8 cellular contexts compared by ENCODE assay signal in genomic region chr5:151223447-151224264, GRCh38. TPM values are rescaled to one million over a fixed set of nuclear protein-coding genes. Genes with fewer than 3 reads are reported as not detected.
DNase-seq lines count a peak whose midpoint lies in the region; ATAC-seq and TF ChIP-seq lines count a peak whose summit lies in the region.

Gene CCDC69, minus strand, starts transcription at chr5:151224092. Its CDS starts 122 bp downstream, at chr5:151223970.

- H3K27ac ChIP-seq in OCI-LY3 (ENCODE audit: low read length) = peak within 1 kb of the TSS; percentile 85
- H3K27ac ChIP-seq in naive thymus-derived CD4-positive, alpha-beta T cell (ENCODE audit: low read depth, low read length) = peak within 1 kb of the TSS; percentile 93
- peak within 1 kb of the TSS; percentile 50 to 85 (median 80) for H3K27ac ChIP-seq in thyroid gland

- H3K4me2 ChIP-seq in OCI-LY3 (ENCODE audit: low read length) = peak within 1 kb of the TSS; percentile 99

- H3K9me3 ChIP-seq in OCI-LY3 (ENCODE audit: insufficient read depth, low read length) (no peaks in the 10 kb centered on the region), thyroid gland (no peaks in the 10 kb centered on the region)
- no peaks in the 10 kb centered on the region for H3K9me3 ChIP-seq in naive thymus-derived CD4-positive, alpha-beta T cell (ENCODE audit: control insufficient read depth in 2 of 3, low read length in 3 of 3)

- H4K20me1 ChIP-seq in OCI-LY3 (ENCODE audit: insufficient read depth, low read length) = peaks cover 16% of the 10 kb centered on the region; the same call in 1 of the 2 replicates

- H3K27ac Mint-ChIP-seq in activated T-helper 1 cell treated with anti-CD3 and anti-CD28 coated beads, Interleukin-12 subunit alpha, Interleukin-12 subunit beta, Interleukin-2, Interleukin-4 antibody, amounts not matched to agents 30 ng/mL and 10 ng/mL and 1 ng/mL, durations not matched to agents 14 hours and 24 hours and 36 hours = peak within 1 kb of the TSS; percentile 78
- peak within 1 kb of the TSS; percentile 87 to 98 (median 98) for H3K27ac Mint-ChIP-seq in naive thymus-derived CD4-positive, alpha-beta T cell

- H3K27me3 Mint-ChIP-seq in activated T-helper 1 cell treated with anti-CD3 and anti-CD28 coated beads, Interleukin-12 subunit alpha, Interleukin-12 subunit beta, Interleukin-2, Interleukin-4 antibody, amounts not matched to agents 30 ng/mL and 10 ng/mL and 1 ng/mL, durations not matched to agents 14 hours and 24 hours and 36 hours (ENCODE audit: insufficient read depth) = no peaks in the 10 kb centered on the region
- H3K27me3 Mint-ChIP-seq in naive thymus-derived CD4-positive, alpha-beta T cell = no peaks in the 10 kb centered on the region

- 0 to 2% methylated on average over 29 to 48 of the region's 58 CpGs for WGBS in thyroid gland, 2 donors

- H3K27me3 ChIP-seq in OCI-LY3 (ENCODE audit: low read depth, low read length) = no peaks in the 10 kb centered on the region
- H3K27me3 ChIP-seq in naive thymus-derived CD4-positive, alpha-beta T cell (ENCODE audit: control insufficient read depth in 2 of 2, insufficient read depth in 2 of 2, low read length in 2 of 2) = no peaks in the 10 kb centered on the region
- no peaks in the 10 kb centered on the region for H3K27me3 ChIP-seq in thyroid gland

- peak within 1 kb of the TSS; percentile 77 for H3K4me3 Mint-ChIP-seq in activated T-helper 1 cell treated with anti-CD3 and anti-CD28 coated beads, Interleukin-12 subunit alpha, Interleukin-12 subunit beta, Interleukin-2, Interleukin-4 antibody, amounts not matched to agents 30 ng/mL and 10 ng/mL and 1 ng/mL, durations not matched to agents 14 hours and 24 hours and 36 hours
- H3K4me3 Mint-ChIP-seq in naive thymus-derived CD4-positive, alpha-beta T cell = peak within 1 kb of the TSS; percentile 80 to 97 (median 92)

- TF ChIP-seq CTCF in OCI-LY3 (IDR thresholded peaks at IDR 0.05; ENCODE audit: low read depth, low read length) (no peak), thyroid gland (IDR thresholded peaks at IDR 0.05) (peak in 2 of 6 experiments; percentile 27 to 38)

- peak within 1 kb of the TSS; percentile 99 for H3K9ac ChIP-seq in OCI-LY3 (ENCODE audit: low read length)

- TF ChIP-seq POLR2A in thyroid gland (IDR thresholded peaks at IDR 0.05) = peak in 1 of 2 donors; percentile 71

- H3K4me1 ChIP-seq in OCI-LY3 (ENCODE audit: low read length) (peaks cover 41% of the 10 kb centered on the region), thyroid gland (peaks cover 6% of the 10 kb centered on the region in 2 donors)
- H3K4me1 ChIP-seq in naive thymus-derived CD4-positive, alpha-beta T cell (ENCODE audit: control insufficient read depth in 2 of 2, insufficient read depth in 2 of 2, low read length in 2 of 2) = peaks cover 51 to 56% of the 10 kb centered on the region in 2 donors

- DNase-seq in COR-L47 (lab: John Stamatoyannopoulos, UW) (peak; percentile 15), fibroblast of peridontal ligament (ENCODE audit: extremely low read depth) (peak; percentile 54), thyroid gland (peak; percentile 72 to 77)
- peak; percentile 43 for DNase-seq in activated T-helper 1 cell treated with anti-CD3 and anti-CD28 coated beads, Interleukin-12 subunit alpha, Interleukin-12 subunit beta, Interleukin-2, Interleukin-4 antibody, amounts not matched to agents 30 ng/mL and 10 ng/mL and 1 ng/mL, durations not matched to agents 14 hours and 24 hours and 36 hours (ENCODE audit: low spot score)
- peak; percentile 27 to 64 (median 47) for DNase-seq in naive thymus-derived CD4-positive, alpha-beta T cell

- peaks cover 13% of the 10 kb centered on the region for H3K36me3 ChIP-seq in OCI-LY3 (replicated peaks; ENCODE audit: low read depth, low read length)
- peaks cover 0 to 7% (median 0%) of the 10 kb centered on the region in 3 experiments for H3K36me3 ChIP-seq in naive thymus-derived CD4-positive, alpha-beta T cell (ENCODE audit: control insufficient read depth in 2 of 3, insufficient read depth in 3 of 3, low read length in 3 of 3)
- no peaks in the 10 kb centered on the region for H3K36me3 ChIP-seq in thyroid gland

- no peak within 1 kb of the TSS; the same call in 1 of the 2 replicates for H2AFZ ChIP-seq in OCI-LY3 (ENCODE audit: low read depth, low read length)

- CTCF ChIA-PET in naive thymus-derived CD4-positive, alpha-beta T cell (lab: Charles Lee) = interaction anchor here (0.6 to 4.0 kb wide), 10 partner anchors 11 to 172 kb away, joined by 3 to 19 read pairs (median 4); partner anchors contain the start of genes ANXA6 and GM2A

- H3K79me2 ChIP-seq in OCI-LY3 (ENCODE audit: low read length) = peaks cover 52% of the 10 kb centered on the region

- H3K4me3 ChIP-seq in OCI-LY3 (ENCODE audit: low read length) (peak within 1 kb of the TSS; percentile 100), thyroid gland (replicated peaks in 1 of 3) (peak within 1 kb of the TSS in 2 of 3 donors; percentile 76 to 80)
- peak within 1 kb of the TSS; percentile 95 for H3K4me3 ChIP-seq in naive thymus-derived CD4-positive, alpha-beta T cell (ENCODE audit: low read length)

- intact Hi-C loops in activated T-helper 1 cell treated with anti-CD3 and anti-CD28 coated beads, Interleukin-12 subunit alpha, Interleukin-12 subunit beta, Interleukin-2, Interleukin-4 antibody, amounts not matched to agents 30 ng/mL and 10 ng/mL and 1 ng/mL, durations not matched to agents 14 hours and 24 hours and 36 hours (cut with micrococcal nuclease) = loop anchor here (1.0 to 5.0 kb wide), 8 partner anchors 9 to 94 kb away; no protein-coding TSS in a partner anchor
- intact Hi-C loops in naive thymus-derived CD4-positive, alpha-beta T cell (cut with micrococcal nuclease) = loop anchor here (1.0 to 5.0 kb wide), 9 partner anchors 9 to 441 kb away; partner anchors contain the start of gene ANXA6 (in 1 of the 2)
- intact Hi-C loops in thyroid gland (cut with DNase I) = no loop called here

- peak; percentile 63 for ATAC-seq in GM19328 (IDR thresholded peaks at IDR 0.05; ENCODE audit: unreplicated experiment)
- ATAC-seq in HG03439 (IDR thresholded peaks at IDR 0.05; ENCODE audit: unreplicated experiment) = peak; percentile 72
- peak; percentile 69 for ATAC-seq in naive thymus-derived CD4-positive, alpha-beta T cell

- H3K9me3 Mint-ChIP-seq in activated T-helper 1 cell treated with anti-CD3 and anti-CD28 coated beads, Interleukin-12 subunit alpha, Interleukin-12 subunit beta, Interleukin-2, Interleukin-4 antibody, amounts not matched to agents 30 ng/mL and 10 ng/mL and 1 ng/mL, durations not matched to agents 14 hours and 24 hours and 36 hours = no peaks in the 10 kb centered on the region
- no peaks in the 10 kb centered on the region for H3K9me3 Mint-ChIP-seq in naive thymus-derived CD4-positive, alpha-beta T cell

- peaks cover 22% of the 10 kb centered on the region for H3K36me3 Mint-ChIP-seq in activated T-helper 1 cell treated with anti-CD3 and anti-CD28 coated beads, Interleukin-12 subunit alpha, Interleukin-12 subunit beta, Interleukin-2, Interleukin-4 antibody, amounts not matched to agents 30 ng/mL and 10 ng/mL and 1 ng/mL, durations not matched to agents 14 hours and 24 hours and 36 hours (ENCODE audit: low read depth)
- H3K36me3 Mint-ChIP-seq in naive thymus-derived CD4-positive, alpha-beta T cell = peaks cover 0 to 38% (median 10%) of the 10 kb centered on the region in 5 donors

- peaks cover 49% of the 10 kb centered on the region for H3K4me1 Mint-ChIP-seq in activated T-helper 1 cell treated with anti-CD3 and anti-CD28 coated beads, Interleukin-12 subunit alpha, Interleukin-12 subunit beta, Interleukin-2, Interleukin-4 antibody, amounts not matched to agents 30 ng/mL and 10 ng/mL and 1 ng/mL, durations not matched to agents 14 hours and 24 hours and 36 hours (ENCODE audit: low read depth)
- peaks cover 48 to 67% (median 61%) of the 10 kb centered on the region in 7 donors for H3K4me1 Mint-ChIP-seq in naive thymus-derived CD4-positive, alpha-beta T cell

- POLR2A ChIA-PET in naive thymus-derived CD4-positive, alpha-beta T cell (lab: Charles Lee) = interaction anchor here (0.6 to 6.9 kb wide), 25 partner anchors 11 to 547 kb away, joined by 3 to 184 read pairs (median 5); partner anchors contain the start of genes G3BP1, GM2A and RBM22

RNA-seq across cellular contexts. Expression of gene CCDC69, which starts in this region (rescaled TPM):
- total RNA-seq in activated T-helper 1 cell treated with anti-CD3 and anti-CD28 coated beads, Interleukin-12 subunit alpha, Interleukin-12 subunit beta, Interleukin-2, Interleukin-4 antibody, amounts not matched to agents 30 ng/mL and 10 ng/mL and 1 ng/mL, durations not matched to agents 14 hours and 24 hours and 36 hours = 24.3 and 25.4 TPM in 2 replicates
- total RNA-seq in naive thymus-derived CD4-positive, alpha-beta T cell = 100 to 1,000 TPM in 1 of 5 experiments, 10 to 100 TPM in 4; 63.6 to 104 (median 94.1) TPM
- 100 to 1,000 TPM in 1 of 2 donors, 10 to 100 TPM in 1; 70.4 to 112 TPM for polyA plus RNA-seq in naive thymus-derived CD4-positive, alpha-beta T cell
- total RNA-seq in thyroid gland = 10 to 100 TPM; 13.5 to 51.6 (median 18.3) TPM

Comparison
In these comparisons a context has a peak if more than half of its experiments do, and no peak if none do; other contexts are left out.
1. Peak in every context shown above with its lines: DNase-seq, ATAC-seq, H3K4me3 ChIP-seq and H3K27ac ChIP-seq.
2. DNase-seq: peak in every context shown above with its lines; median percentile 74 in thyroid gland; 54 in fibroblast of peridontal ligament; 47 in naive thymus-derived CD4-positive, alpha-beta T cell; 43 in activated T-helper 1 cell treated with anti-CD3 and anti-CD28 coated beads, Interleukin-12 subunit alpha, Interleukin-12 subunit beta, Interleukin-2, Interleukin-4 antibody, amounts not matched to agents 30 ng/mL and 10 ng/mL and 1 ng/mL, durations not matched to agents 14 hours and 24 hours and 36 hours; 15 in COR-L47.